ENCODE assay signal across 23 cellular contexts in genomic region chr17:56771563-56771962, GRCh38.
"Had no signal": no experiment of that assay in that cellular context is flagged by ENCODE, and none has a peak within 500 bp of the region (broad histone marks: within the 10 kb centered on the region; RNA-seq: fewer than 3 reads in every experiment).

No MANE protein-coding gene starts in this region.

- H3K4me2 ChIP-seq: hepatocyte had no signal

- H3K79me2 ChIP-seq: hepatocyte had no signal

- H3K27me3 ChIP-seq: left lung had no signal

- H3K9me3 ChIP-seq: esophagus muscularis mucosa, gastroesophageal sphincter, heart left ventricle, left lung, lower lobe of right lung had no signal

- H3K4me3 ChIP-seq: coronary artery, dorsolateral prefrontal cortex, esophagus muscularis mucosa, gastroesophageal sphincter, heart left ventricle, hepatocyte, left lung, lower lobe of right lung had no signal

- H3K36me3 ChIP-seq: esophagus muscularis mucosa, gastroesophageal sphincter, heart left ventricle, left lung, lower lobe of right lung had no signal

- DNase-seq: dermis blood vessel endothelial cell; dorsolateral prefrontal cortex; effector CD4-positive, alpha-beta T cell; effector memory CD4-positive, alpha-beta T cell; foreskin keratinocyte; heart left ventricle; hypothalamus; immature natural killer cell; left cardiac atrium; left lung; left ventricle myocardium superior; lower lobe of right lung; mesendoderm; midbrain; naive thymus-derived CD4-positive, alpha-beta T cell had no signal

- FAIRE-seq: colon, endothelial cell of umbilical vein, frontal cortex, keratinocyte had no signal

- ATAC-seq: foreskin keratinocyte; gastroesophageal sphincter; heart left ventricle; left cardiac atrium; left lung; left ventricle myocardium superior; lower lobe of right lung; naive thymus-derived CD4-positive, alpha-beta T cell had no signal

- H3K4me1 ChIP-seq: esophagus muscularis mucosa, foreskin keratinocyte, gastroesophageal sphincter, left lung, lower lobe of right lung had no signal

- H2AFZ ChIP-seq: hepatocyte had no signal

- H3K27ac ChIP-seq: coronary artery, dorsolateral prefrontal cortex, esophagus muscularis mucosa, foreskin keratinocyte, gastroesophageal sphincter, heart left ventricle, hepatocyte, left lung, lower lobe of right lung had no signal
